Comparison of ENCODE assay signal across 1 cellular context in genomic region chr4:74190919-74191397, GRCh38.
A peak's percentile ranks its signal among the peaks of the same experiment; 100 is the strongest.
TF ChIP-seq lines count a peak whose summit lies in the region.

No MANE protein-coding gene starts in this region.

TF ChIP-seq in HepG2, 621 proteins besides CTCF, POLR2A, EP300 and RAD21 (continued from another document and continues in another):
- TF ChIP-seq, protein P1, sequence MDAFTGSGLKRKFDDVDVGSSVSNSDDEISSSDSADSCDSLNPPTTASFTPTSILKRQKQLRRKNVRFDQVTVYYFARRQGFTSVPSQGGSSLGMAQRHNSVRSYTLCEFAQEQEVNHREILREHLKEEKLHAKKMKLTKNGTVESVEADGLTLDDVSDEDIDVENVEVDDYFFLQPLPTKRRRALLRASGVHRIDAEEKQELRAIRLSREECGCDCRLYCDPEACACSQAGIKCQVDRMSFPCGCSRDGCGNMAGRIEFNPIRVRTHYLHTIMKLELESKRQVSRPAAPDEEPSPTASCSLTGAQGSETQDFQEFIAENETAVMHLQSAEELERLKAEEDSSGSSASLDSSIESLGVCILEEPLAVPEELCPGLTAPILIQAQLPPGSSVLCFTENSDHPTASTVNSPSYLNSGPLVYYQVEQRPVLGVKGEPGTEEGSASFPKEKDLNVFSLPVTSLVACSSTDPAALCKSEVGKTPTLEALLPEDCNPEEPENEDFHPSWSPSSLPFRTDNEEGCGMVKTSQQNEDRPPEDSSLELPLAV (CRISPR knock-in tag; conservative IDR thresholded peaks at IDR 0.05; ENCODE audit: low read depth): no peak
- TF ChIP-seq SP140L (CRISPR knock-in tag; IDR thresholded peaks at IDR 0.05; ENCODE audit: borderline replicate concordance) (no peak), ZBTB42 (CRISPR knock-in tag; IDR thresholded peaks at IDR 0.05) (no peak), ZC3H13 (CRISPR knock-in tag; IDR thresholded peaks at IDR 0.05) (no peak), ARNTL (CRISPR knock-in tag; IDR thresholded peaks at IDR 0.05) (no peak), ZMAT5 (CRISPR knock-in tag; IDR thresholded peaks at IDR 0.05; ENCODE audit: borderline replicate concordance, low read depth) (no peak), TEAD3 (CRISPR knock-in tag; optimal IDR thresholded peaks at IDR 0.05; ENCODE audit: borderline replicate concordance) (peak; percentile 63), ZKSCAN8 (CRISPR knock-in tag; IDR thresholded peaks at IDR 0.05; ENCODE audit: borderline replicate concordance) (no peak), IRX3 (CRISPR knock-in tag; IDR thresholded peaks at IDR 0.05; ENCODE audit: borderline replicate concordance, low read depth) (no peak), ZNF788 (CRISPR knock-in tag; IDR thresholded peaks at IDR 0.05; ENCODE audit: borderline replicate concordance) (no peak), ZNF891 (CRISPR knock-in tag; IDR thresholded peaks at IDR 0.05) (no peak), TOPORS (CRISPR knock-in tag; IDR thresholded peaks at IDR 0.05) (no peak), CBX2 (IDR thresholded peaks at IDR 0.05; ENCODE audit: low read depth, low read length) (no peak), CBX2 (CRISPR knock-in tag; IDR thresholded peaks at IDR 0.05; ENCODE audit: low read depth) (no peak), MNT (IDR thresholded peaks at IDR 0.05) (no peak), ZFX (CRISPR knock-in tag; IDR thresholded peaks at IDR 0.05; ENCODE audit: low read depth) (no peak), ZNF207 (IDR thresholded peaks at IDR 0.05; ENCODE audit: borderline replicate concordance) (no peak), GLI4 (CRISPR knock-in tag; IDR thresholded peaks at IDR 0.05; ENCODE audit: borderline replicate concordance) (no peak), ZNF770 (CRISPR knock-in tag; IDR thresholded peaks at IDR 0.05) (peak; percentile 90), NCOA1 (CRISPR knock-in tag; IDR thresholded peaks at IDR 0.05) (no peak), PAF1 (CRISPR knock-in tag; IDR thresholded peaks at IDR 0.05) (no peak), PCBP1 (IDR thresholded peaks at IDR 0.05; ENCODE audit: borderline replicate concordance, low read depth, low read length) (no peak), RFX1 (IDR thresholded peaks at IDR 0.05) (no peak), ZIK1 (CRISPR knock-in tag; IDR thresholded peaks at IDR 0.05; ENCODE audit: borderline replicate concordance, low read depth) (no peak), ZNF367 (CRISPR knock-in tag; IDR thresholded peaks at IDR 0.05; ENCODE audit: borderline replicate concordance) (no peak), ZNF883 (CRISPR knock-in tag; IDR thresholded peaks at IDR 0.05; ENCODE audit: not compliant biosample characterization) (no peak), ZNF572 (CRISPR knock-in tag; IDR thresholded peaks at IDR 0.05) (no peak), NFYB (CRISPR knock-in tag; IDR thresholded peaks at IDR 0.05) (no peak), ATF5 (CRISPR knock-in tag; IDR thresholded peaks at IDR 0.05; ENCODE audit: low read depth) (no peak), IKZF1 (IDR thresholded peaks at IDR 0.05) (no peak), SIX4 (CRISPR knock-in tag; IDR thresholded peaks at IDR 0.05) (no peak), FOXA1 (IDR thresholded peaks at IDR 0.05) (peak; percentile 80), FOXA1 (CRISPR knock-in tag; IDR thresholded peaks at IDR 0.05) (peak; percentile 70), LBX2 (CRISPR knock-in tag; IDR thresholded peaks at IDR 0.05; ENCODE audit: borderline replicate concordance) (no peak), RXRB (CRISPR knock-in tag; IDR thresholded peaks at IDR 0.05; ENCODE audit: borderline replicate concordance) (peak; percentile 61), ZNF205 (CRISPR knock-in tag; IDR thresholded peaks at IDR 0.05) (no peak), ZNF839 (CRISPR knock-in tag; IDR thresholded peaks at IDR 0.05; ENCODE audit: borderline replicate concordance) (no peak), ZNF773 (CRISPR knock-in tag; IDR thresholded peaks at IDR 0.05; ENCODE audit: borderline replicate concordance) (no peak), MTF2 (CRISPR knock-in tag; IDR thresholded peaks at IDR 0.05; ENCODE audit: borderline replicate concordance) (no peak), NCOA5 (CRISPR knock-in tag; IDR thresholded peaks at IDR 0.05) (no peak), KLF9 (CRISPR knock-in tag; IDR thresholded peaks at IDR 0.05; ENCODE audit: low read depth) (no peak), ZNF12 (CRISPR knock-in tag; IDR thresholded peaks at IDR 0.05) (no peak), MYNN (CRISPR knock-in tag; IDR thresholded peaks at IDR 0.05; ENCODE audit: low read depth) (no peak), ZBTB21 (CRISPR knock-in tag; IDR thresholded peaks at IDR 0.05) (no peak), ZNF124 (CRISPR knock-in tag; IDR thresholded peaks at IDR 0.05) (no peak), NFRKB (IDR thresholded peaks at IDR 0.05) (no peak), TMF1 (CRISPR knock-in tag; IDR thresholded peaks at IDR 0.05; ENCODE audit: low read depth) (no peak), ZFP90 (CRISPR knock-in tag; IDR thresholded peaks at IDR 0.05; ENCODE audit: borderline replicate concordance) (no peak), ZNF280B (CRISPR knock-in tag; IDR thresholded peaks at IDR 0.05; ENCODE audit: borderline replicate concordance) (no peak), RBAK (CRISPR knock-in tag; IDR thresholded peaks at IDR 0.05) (no peak), SRY (CRISPR knock-in tag; IDR thresholded peaks at IDR 0.05) (no peak), ZNF496 (CRISPR knock-in tag; IDR thresholded peaks at IDR 0.05; ENCODE audit: insufficient replicate concordance) (no peak), SUZ12 (IDR thresholded peaks at IDR 0.05; ENCODE audit: low read depth, low read length) (no peak), ZNF441 (CRISPR knock-in tag; IDR thresholded peaks at IDR 0.05; ENCODE audit: borderline replicate concordance) (no peak), ELF4 (CRISPR knock-in tag; IDR thresholded peaks at IDR 0.05; ENCODE audit: borderline replicate concordance) (no peak), JARID2 (CRISPR knock-in tag; IDR thresholded peaks at IDR 0.05; ENCODE audit: insufficient replicate concordance) (no peak), ZNF589 (CRISPR knock-in tag; conservative IDR thresholded peaks at IDR 0.05) (no peak), ERF (CRISPR knock-in tag; IDR thresholded peaks at IDR 0.05) (peak; percentile 58; the same call in 1 of the 2 replicates), EZH2 (conservative IDR thresholded peaks at IDR 0.05; ENCODE audit: low read depth, low read length) (no peak)
- TF ChIP-seq, protein P2, sequence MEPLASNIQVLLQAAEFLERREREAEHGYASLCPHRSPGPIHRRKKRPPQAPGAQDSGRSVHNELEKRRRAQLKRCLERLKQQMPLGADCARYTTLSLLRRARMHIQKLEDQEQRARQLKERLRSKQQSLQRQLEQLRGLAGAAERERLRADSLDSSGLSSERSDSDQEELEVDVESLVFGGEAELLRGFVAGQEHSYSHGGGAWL (CRISPR knock-in tag; IDR thresholded peaks at IDR 0.05): no peak
- TF ChIP-seq, protein P3, sequence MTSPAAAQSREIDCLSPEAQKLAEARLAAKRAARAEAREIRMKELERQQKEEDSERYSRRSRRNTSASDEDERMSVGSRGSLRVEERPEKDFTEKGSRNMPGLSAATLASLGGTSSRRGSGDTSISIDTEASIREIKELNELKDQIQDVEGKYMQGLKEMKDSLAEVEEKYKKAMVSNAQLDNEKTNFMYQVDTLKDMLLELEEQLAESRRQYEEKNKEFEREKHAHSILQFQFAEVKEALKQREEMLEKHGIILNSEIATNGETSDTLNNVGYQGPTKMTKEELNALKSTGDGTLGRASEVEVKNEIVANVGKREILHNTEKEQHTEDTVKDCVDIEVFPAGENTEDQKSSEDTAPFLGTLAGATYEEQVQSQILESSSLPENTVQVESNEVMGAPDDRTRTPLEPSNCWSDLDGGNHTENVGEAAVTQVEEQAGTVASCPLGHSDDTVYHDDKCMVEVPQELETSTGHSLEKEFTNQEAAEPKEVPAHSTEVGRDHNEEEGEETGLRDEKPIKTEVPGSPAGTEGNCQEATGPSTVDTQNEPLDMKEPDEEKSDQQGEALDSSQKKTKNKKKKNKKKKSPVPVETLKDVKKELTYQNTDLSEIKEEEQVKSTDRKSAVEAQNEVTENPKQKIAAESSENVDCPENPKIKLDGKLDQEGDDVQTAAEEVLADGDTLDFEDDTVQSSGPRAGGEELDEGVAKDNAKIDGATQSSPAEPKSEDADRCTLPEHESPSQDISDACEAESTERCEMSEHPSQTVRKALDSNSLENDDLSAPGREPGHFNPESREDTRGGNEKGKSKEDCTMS (CRISPR knock-in tag; conservative IDR thresholded peaks at IDR 0.05): no peak
- TF ChIP-seq, protein P4, sequence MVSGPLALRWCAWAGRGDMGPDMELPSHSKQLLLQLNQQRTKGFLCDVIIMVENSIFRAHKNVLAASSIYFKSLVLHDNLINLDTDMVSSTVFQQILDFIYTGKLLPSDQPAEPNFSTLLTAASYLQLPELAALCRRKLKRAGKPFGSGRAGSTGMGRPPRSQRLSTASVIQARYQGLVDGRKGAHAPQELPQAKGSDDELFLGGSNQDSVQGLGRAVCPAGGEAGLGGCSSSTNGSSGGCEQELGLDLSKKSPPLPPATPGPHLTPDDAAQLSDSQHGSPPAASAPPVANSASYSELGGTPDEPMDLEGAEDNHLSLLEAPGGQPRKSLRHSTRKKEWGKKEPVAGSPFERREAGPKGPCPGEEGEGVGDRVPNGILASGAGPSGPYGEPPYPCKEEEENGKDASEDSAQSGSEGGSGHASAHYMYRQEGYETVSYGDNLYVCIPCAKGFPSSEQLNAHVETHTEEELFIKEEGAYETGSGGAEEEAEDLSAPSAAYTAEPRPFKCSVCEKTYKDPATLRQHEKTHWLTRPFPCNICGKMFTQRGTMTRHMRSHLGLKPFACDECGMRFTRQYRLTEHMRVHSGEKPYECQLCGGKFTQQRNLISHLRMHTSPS (CRISPR knock-in tag; IDR thresholded peaks at IDR 0.05; ENCODE audit: low read depth): no peak
- TF ChIP-seq, protein P5, sequence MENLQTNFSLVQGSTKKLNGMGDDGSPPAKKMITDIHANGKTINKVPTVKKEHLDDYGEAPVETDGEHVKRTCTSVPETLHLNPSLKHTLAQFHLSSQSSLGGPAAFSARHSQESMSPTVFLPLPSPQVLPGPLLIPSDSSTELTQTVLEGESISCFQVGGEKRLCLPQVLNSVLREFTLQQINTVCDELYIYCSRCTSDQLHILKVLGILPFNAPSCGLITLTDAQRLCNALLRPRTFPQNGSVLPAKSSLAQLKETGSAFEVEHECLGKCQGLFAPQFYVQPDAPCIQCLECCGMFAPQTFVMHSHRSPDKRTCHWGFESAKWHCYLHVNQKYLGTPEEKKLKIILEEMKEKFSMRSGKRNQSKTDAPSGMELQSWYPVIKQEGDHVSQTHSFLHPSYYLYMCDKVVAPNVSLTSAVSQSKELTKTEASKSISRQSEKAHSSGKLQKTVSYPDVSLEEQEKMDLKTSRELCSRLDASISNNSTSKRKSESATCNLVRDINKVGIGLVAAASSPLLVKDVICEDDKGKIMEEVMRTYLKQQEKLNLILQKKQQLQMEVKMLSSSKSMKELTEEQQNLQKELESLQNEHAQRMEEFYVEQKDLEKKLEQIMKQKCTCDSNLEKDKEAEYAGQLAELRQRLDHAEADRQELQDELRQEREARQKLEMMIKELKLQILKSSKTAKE (CRISPR knock-in tag; IDR thresholded peaks at IDR 0.05; ENCODE audit: borderline replicate concordance): peak; percentile 28; the same call in 1 of the 2 replicates
